Comparison of ENCODE assay signal across 25 cellular contexts in genomic region chr4:126221262-126221661, GRCh38.
"Had no signal": no experiment of that assay in that cellular context is flagged by ENCODE, and none has a peak within 500 bp of the region (broad histone marks: within the 10 kb centered on the region; RNA-seq: fewer than 3 reads in every experiment).

No MANE protein-coding gene starts in this region.

- H3K27ac ChIP-seq: dorsolateral prefrontal cortex, epithelial cell of prostate, foreskin keratinocyte, gastroesophageal sphincter, prostate gland, sigmoid colon, testis, tibial artery had no signal

- H3K4me1 Mint-ChIP-seq: immature natural killer cell; memory B cell; natural killer cell; stimulated activated memory B cell treated with anti-CD40 and anti-IgM and Interleukin-4, amounts not matched to agents 10 μg/mL and 1 μg/mL and 100 μg/mL, for 72 hours had no signal

- H3K9me3 Mint-ChIP-seq: type B pancreatic cell had no signal

- H3K27me3 ChIP-seq: dorsolateral prefrontal cortex, foreskin keratinocyte, gastroesophageal sphincter, sigmoid colon, testis, tibial artery had no signal

- H3K27ac Mint-ChIP-seq: immature natural killer cell; memory B cell; natural killer cell; stimulated activated memory B cell treated with anti-CD40 and anti-IgM and Interleukin-4, amounts not matched to agents 10 μg/mL and 1 μg/mL and 100 μg/mL, for 72 hours; type B pancreatic cell had no signal

- H3K36me3 Mint-ChIP-seq: immature natural killer cell; memory B cell; natural killer cell; stimulated activated memory B cell treated with anti-CD40 and anti-IgM and Interleukin-4, amounts not matched to agents 10 μg/mL and 1 μg/mL and 100 μg/mL, for 72 hours; type B pancreatic cell had no signal

- H3K4me3 ChIP-seq: dorsolateral prefrontal cortex, gastroesophageal sphincter, lung, prostate gland, sigmoid colon, testis, tibial artery had no signal

- H3K27me3 Mint-ChIP-seq: memory B cell; stimulated activated memory B cell treated with anti-CD40 and anti-IgM and Interleukin-4, amounts not matched to agents 10 μg/mL and 1 μg/mL and 100 μg/mL, for 72 hours; type B pancreatic cell had no signal

- H3K36me3 ChIP-seq: gastroesophageal sphincter, prostate gland, sigmoid colon, tibial artery had no signal

- H3K4me1 ChIP-seq: foreskin keratinocyte, gastroesophageal sphincter, prostate gland, sigmoid colon, testis had no signal

- H3K4me3 Mint-ChIP-seq: immature natural killer cell; memory B cell; natural killer cell; neural crest cell; stimulated activated memory B cell treated with anti-CD40 and anti-IgM and Interleukin-4, amounts not matched to agents 10 μg/mL and 1 μg/mL and 100 μg/mL, for 72 hours; type B pancreatic cell had no signal

- H3K9me3 ChIP-seq: gastroesophageal sphincter, prostate gland, sigmoid colon, testis, tibial artery had no signal

- DNase-seq: dorsolateral prefrontal cortex; effector CD4-positive, alpha-beta T cell; foreskin keratinocyte; hypothalamus; immature natural killer cell; islet precursor cell; kidney glomerular epithelial cell; left colon; natural killer cell; nucleus accumbens; right cardiac atrium; sigmoid colon; stimulated activated CD4-positive, alpha-beta T cell treated with anti-CD3 and anti-CD28 coated beads, Interleukin-4, amount 100 ng/mL, for 4 hours; stimulated activated naive CD8-positive, alpha-beta T cell treated with anti-CD3 and anti-CD28 coated beads, Interleukin-15, Interleukin-2, amounts not matched to agents 100 U/mL and 50 U/mL, for 24 hours; substantia nigra; testis; tibial artery had no signal
